ENCODE assay signal across 1 cellular context in genomic region chr13:22428188-22428828, GRCh38.
TF ChIP-seq lines count a peak whose summit lies in the region.

No MANE protein-coding gene starts in this region.

TF ChIP-seq in K562, 482 proteins besides CTCF, POLR2A, EP300 and RAD21 (continued from another document and continues in another):
- no peak for TF ChIP-seq FOXP4 (CRISPR knock-in tag; IDR thresholded peaks at IDR 0.05; ENCODE audit: borderline replicate concordance)
- no peak for TF ChIP-seq BCL6 (CRISPR knock-in tag; IDR thresholded peaks at IDR 0.05)
- 0 out of 2 replicates have a peak, but pooled peaks have one; percentile 31 for TF ChIP-seq ZNF311 (CRISPR knock-in tag; IDR thresholded peaks at IDR 0.05)
- TF ChIP-seq CCNT2 (IDR thresholded peaks at IDR 0.05; ENCODE audit: borderline replicate concordance, extremely low read depth, insufficient read length, low read depth, low read length): peak; percentile 73
- TF ChIP-seq ZBTB5 (IDR thresholded peaks at IDR 0.05): no peak
- TF ChIP-seq MCM3 (IDR thresholded peaks at IDR 0.05): no peak
- no peak for TF ChIP-seq EHMT2 (IDR thresholded peaks at IDR 0.05)
- TF ChIP-seq KAT8 (IDR thresholded peaks at IDR 0.05; ENCODE audit: low read depth): no peak
- no peak for TF ChIP-seq GMEB1 (CRISPR knock-in tag; IDR thresholded peaks at IDR 0.05)
- TF ChIP-seq E2F3 (CRISPR knock-in tag; IDR thresholded peaks at IDR 0.05): no peak
- TF ChIP-seq YY1 (IDR thresholded peaks at IDR 0.05; ENCODE audit: borderline replicate concordance in 1 of 3, control insufficient read depth in 1 of 3, extremely low read depth in 1 of 3, insufficient read depth in 3 of 3, insufficient read length in 1 of 3, insufficient replicate concordance in 2 of 3, low read depth in 1 of 3, low read length in 2 of 3): no peak
- TF ChIP-seq NR3C1 (CRISPR knock-in tag; IDR thresholded peaks at IDR 0.05): no peak
- TF ChIP-seq HOMEZ (CRISPR knock-in tag; IDR thresholded peaks at IDR 0.05): no peak
- no peak for TF ChIP-seq CHD4 (IDR thresholded peaks at IDR 0.05; ENCODE audit: insufficient read depth, insufficient replicate concordance, low read depth, low read length, poor library complexity, severe bottlenecking)
- no peak for TF ChIP-seq HIVEP1 (CRISPR knock-in tag; IDR thresholded peaks at IDR 0.05)
- no peak for TF ChIP-seq BDP1 (IDR thresholded peaks at IDR 0.05; ENCODE audit: insufficient read depth, insufficient read length)
- no peak for TF ChIP-seq POLR2B (IDR thresholded peaks at IDR 0.05; ENCODE audit: low read depth, partially characterized antibody)
- no peak for TF ChIP-seq ESRRB (CRISPR knock-in tag; IDR thresholded peaks at IDR 0.05; ENCODE audit: borderline replicate concordance)
- TF ChIP-seq ZNF318 (IDR thresholded peaks at IDR 0.05; ENCODE audit: borderline replicate concordance in 1 of 2, low read depth in 1 of 2): peak in 1 of 2 experiments; percentile 78; a peak in 2 of 4 replicates
- TF ChIP-seq NCOA2 (IDR thresholded peaks at IDR 0.05; ENCODE audit: partially characterized antibody in 2 of 2): no peak
- TF ChIP-seq ELF1 (tag; IDR thresholded peaks at IDR 0.05): no peak
- TF ChIP-seq CREBBP (IDR thresholded peaks at IDR 0.05; ENCODE audit: low read depth, low read length): no peak
- no peak for TF ChIP-seq ZNF280B (CRISPR knock-in tag; IDR thresholded peaks at IDR 0.05)
- no peak; the same call in 1 of the 2 replicates for TF ChIP-seq NCOA1 (IDR thresholded peaks at IDR 0.05; ENCODE audit: low read depth)
- peak; percentile 90 for TF ChIP-seq ATF3 (IDR thresholded peaks at IDR 0.05)
- TF ChIP-seq ATF3 (CRISPR knock-in tag; conservative IDR thresholded peaks at IDR 0.05): peak; percentile 47; the same call in 1 of the 2 replicates
- no peak for TF ChIP-seq MLX (CRISPR knock-in tag; conservative IDR thresholded peaks at IDR 0.05)
- TF ChIP-seq COPS2 (conservative IDR thresholded peaks at IDR 0.05): no peak
- TF ChIP-seq CBFB (CRISPR knock-in tag; IDR thresholded peaks at IDR 0.05): no peak
- no peak for TF ChIP-seq ZNF57 (CRISPR knock-in tag; IDR thresholded peaks at IDR 0.05)
- no peak for TF ChIP-seq SRSF7 (optimal IDR thresholded peaks at IDR 0.05; ENCODE audit: low read depth, low read length)
- no peak for TF ChIP-seq ZC3H4 (CRISPR knock-in tag; IDR thresholded peaks at IDR 0.05; ENCODE audit: borderline replicate concordance)
- TF ChIP-seq SOX6 (IDR thresholded peaks at IDR 0.05): peak; percentile 62; the same call in 1 of the 2 replicates
- no peak for TF ChIP-seq NFIC (IDR thresholded peaks at IDR 0.05)
- TF ChIP-seq SMAD1 (IDR thresholded peaks at IDR 0.05; ENCODE audit: low read depth, low read length, partially characterized antibody): no peak
- TF ChIP-seq ZNF589 (CRISPR knock-in tag; IDR thresholded peaks at IDR 0.05; ENCODE audit: low read depth): no peak
- TF ChIP-seq MIER1 (IDR thresholded peaks at IDR 0.05; ENCODE audit: low read depth): no peak
- TF ChIP-seq CHD2 (IDR thresholded peaks at IDR 0.05; ENCODE audit: low read depth, low read length): no peak
- no peak for TF ChIP-seq IRF2 (CRISPR knock-in tag; IDR thresholded peaks at IDR 0.05)
- TF ChIP-seq ATF1 (CRISPR knock-in tag; IDR thresholded peaks at IDR 0.05): no peak
- no peak for TF ChIP-seq ATF1 (tag; IDR thresholded peaks at IDR 0.05)
- TF ChIP-seq CREM (IDR thresholded peaks at IDR 0.05; ENCODE audit: low read depth): 0 out of 2 replicates have a peak, but pooled peaks have one; percentile 29
- no peak for TF ChIP-seq CBX3 (IDR thresholded peaks at IDR 0.05; ENCODE audit: borderline replicate concordance in 1 of 2, low read length in 2 of 2)
- no peak for TF ChIP-seq ARID3B (CRISPR knock-in tag; IDR thresholded peaks at IDR 0.05; ENCODE audit: borderline replicate concordance)
